Comparison of ENCODE assay signal across 11 cellular contexts in the genomic region with DNA sequence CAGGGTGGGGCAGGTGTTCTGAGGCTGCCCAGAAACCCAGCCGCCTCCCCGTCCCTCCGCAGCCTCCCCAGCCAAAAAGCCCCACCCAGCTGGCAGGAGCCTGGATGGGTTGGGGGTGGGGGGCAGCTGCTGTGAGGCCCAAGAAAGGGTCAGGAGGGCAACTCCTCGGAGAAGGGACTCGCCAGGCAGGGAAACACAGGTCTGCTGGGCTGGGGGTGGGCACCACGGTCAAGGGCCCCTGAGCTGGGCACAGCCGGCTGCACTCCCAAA. TPM values are rescaled to one million over a fixed set of nuclear protein-coding genes. Genes with fewer than 3 reads are reported as not detected.
DNase-seq lines count a peak whose midpoint lies in the region; ATAC-seq, FAIRE-seq and TF ChIP-seq lines count a peak whose summit lies in the region.
"Had no signal": no experiment of that assay in that cellular context is flagged by ENCODE, and none has a peak within 500 bp of the region (broad histone marks: within the 10 kb centered on the region; RNA-seq: fewer than 3 reads in every experiment).

No MANE protein-coding gene starts in this region.

- H3K36me3 ChIP-seq in left ventricle myocardium inferior: no peaks in the 10 kb centered on the region

- no peak for TF ChIP-seq EP300 in A549 (IDR thresholded peaks at IDR 0.05)

- POLR2A ChIA-PET in A549 (lab: Yijun Ruan, JAX) (no interaction called here), WTC11 (lab: Charles Lee) (no interaction called here)

- peaks cover 6% of the 10 kb centered on the region for H3K4me1 Mint-ChIP-seq in WTC11
- H3K4me1 Mint-ChIP-seq in activated T-cell treated with anti-CD3 and anti-CD28 coated beads, Interleukin-2, amount 50 U/mL, for 24 hours (ENCODE audit: low read depth): no peaks in the 10 kb centered on the region

- H3K4me1 ChIP-seq in A549: peaks cover 52% of the 10 kb centered on the region
- peaks cover 43% of the 10 kb centered on the region for H3K4me1 ChIP-seq in left ventricle myocardium inferior

- peaks cover 38% of the 10 kb centered on the region for H3K27me3 ChIP-seq in left ventricle myocardium inferior (ENCODE audit: low read depth)

- H3K9me3 ChIP-seq in A549: no peaks in the 10 kb centered on the region
- H3K9me3 ChIP-seq in left ventricle myocardium inferior (replicated peaks): no peaks in the 10 kb centered on the region

- no peak for TF ChIP-seq POLR2A in A549 (IDR thresholded peaks at IDR 0.05; ENCODE audit: low read length)

- CTCF ChIA-PET in A549 (lab: Yijun Ruan, JAX): interaction anchor here (1.0 to 8.7 kb wide), 4 partner anchors 9 to 71 kb away, joined by 3 to 86 read pairs (median 24); no protein-coding TSS in a partner anchor
- CTCF ChIA-PET in WTC11 (lab: Charles Lee): interaction anchor here (1.0 to 4.3 kb wide), 8 partner anchors 9 to 198 kb away, joined by 3 to 39 read pairs (median 6); partner anchors contain the start of gene ZBTB42

- no peaks in the 10 kb centered on the region for H3K36me3 Mint-ChIP-seq in WTC11
- no peaks in the 10 kb centered on the region for H3K36me3 Mint-ChIP-seq in activated T-cell treated with anti-CD3 and anti-CD28 coated beads, Interleukin-2, amount 50 U/mL, for 24 hours (ENCODE audit: low read depth)

- TF ChIP-seq CTCF in A549 (IDR thresholded peaks at IDR 0.05): no peak
- TF ChIP-seq CTCF in WTC11 (IDR thresholded peaks at IDR 0.05): no peak
- no peak for TF ChIP-seq CTCF in left ventricle myocardium inferior (IDR thresholded peaks at IDR 0.05; ENCODE audit: borderline replicate concordance)

- H3K4me3 Mint-ChIP-seq in WTC11: peak overlapping the region; percentile 53; the same call in 1 of the 2 replicates
- H3K4me3 Mint-ChIP-seq in activated T-cell treated with anti-CD3 and anti-CD28 coated beads, Interleukin-2, amount 50 U/mL, for 24 hours: no peak overlapping the region

- peak overlapping the region; percentile 97 for H3K4me2 ChIP-seq in A549

- H3K27ac ChIP-seq in A549: peak overlapping the region; percentile 97 to 99
- peak overlapping the region; percentile 83 for H3K27ac ChIP-seq in left ventricle myocardium inferior (replicated peaks)

- peaks cover 2% of the 10 kb centered on the region; the same call in 1 of the 2 replicates for H3K27me3 Mint-ChIP-seq in WTC11 (ENCODE audit: low read depth)
- peaks cover 31% of the 10 kb centered on the region for H3K27me3 Mint-ChIP-seq in activated T-cell treated with anti-CD3 and anti-CD28 coated beads, Interleukin-2, amount 50 U/mL, for 24 hours

- no peak overlapping the region for H3K27ac Mint-ChIP-seq in WTC11
- no peak overlapping the region for H3K27ac Mint-ChIP-seq in activated T-cell treated with anti-CD3 and anti-CD28 coated beads, Interleukin-2, amount 50 U/mL, for 24 hours

- no peaks in the 10 kb centered on the region for H3K9me3 Mint-ChIP-seq in WTC11
- no peaks in the 10 kb centered on the region for H3K9me3 Mint-ChIP-seq in activated T-cell treated with anti-CD3 and anti-CD28 coated beads, Interleukin-2, amount 50 U/mL, for 24 hours

- DNase-seq in A549 (ENCODE audit: low read depth in 1 of 2, low spot score in 1 of 2) (no peak), WTC11 (ENCODE audit: low spot score) (no peak), left ventricle myocardium inferior (no peak), posterior vena cava (ENCODE audit: low spot score) (peak; percentile 80), SW 1271 (lab: John Stamatoyannopoulos, UW) (no peak)
- no peak for DNase-seq in activated T-cell treated with anti-CD3 and anti-CD28 coated beads, Interleukin-2, amount 50 U/mL, for 24 hours
- DNase-seq: effector CD4-positive, alpha-beta T cell; NCI-H2081 treated with DMSO at 0.1 percent for 48 hours had no signal

- no peak for TF ChIP-seq RAD21 in A549 (conservative IDR thresholded peaks at IDR 0.05 in 1 of 2, IDR thresholded peaks at IDR 0.05 in 1 of 2)

- ATAC-seq in A549: no peak
- ATAC-seq in WTC11: no peak
- ATAC-seq in HG03045 (IDR thresholded peaks at IDR 0.05; ENCODE audit: unreplicated experiment): no peak
- ATAC-seq in HG02840 (IDR thresholded peaks at IDR 0.05; ENCODE audit: low FRiP score, unreplicated experiment): no peak

- intact Hi-C loops in left ventricle myocardium inferior (cut with micrococcal nuclease) (no loop called here), posterior vena cava (cut with DNase I) (loop anchor here (1.0 to 5.0 kb wide), 3 partner anchors 19 to 70 kb away; no protein-coding TSS in a partner anchor)

- FAIRE-seq in A549 (lab: Jason Lieb, UNC): no peak

- 65% methylated on average over 5 of the region's 7 CpGs for WGBS in A549 (ENCODE audit: missing lambda C conversion rate)

- H3K4me3 ChIP-seq in A549 (no peak overlapping the region), left ventricle myocardium inferior (peak overlapping the region; percentile 60)

TF ChIP-seq in A549, 52 proteins besides CTCF, POLR2A, EP300 and RAD21 (continues in another document):
- TF ChIP-seq FOXS1 (CRISPR knock-in tag; IDR thresholded peaks at IDR 0.05): no peak
- TF ChIP-seq, protein P1, sequence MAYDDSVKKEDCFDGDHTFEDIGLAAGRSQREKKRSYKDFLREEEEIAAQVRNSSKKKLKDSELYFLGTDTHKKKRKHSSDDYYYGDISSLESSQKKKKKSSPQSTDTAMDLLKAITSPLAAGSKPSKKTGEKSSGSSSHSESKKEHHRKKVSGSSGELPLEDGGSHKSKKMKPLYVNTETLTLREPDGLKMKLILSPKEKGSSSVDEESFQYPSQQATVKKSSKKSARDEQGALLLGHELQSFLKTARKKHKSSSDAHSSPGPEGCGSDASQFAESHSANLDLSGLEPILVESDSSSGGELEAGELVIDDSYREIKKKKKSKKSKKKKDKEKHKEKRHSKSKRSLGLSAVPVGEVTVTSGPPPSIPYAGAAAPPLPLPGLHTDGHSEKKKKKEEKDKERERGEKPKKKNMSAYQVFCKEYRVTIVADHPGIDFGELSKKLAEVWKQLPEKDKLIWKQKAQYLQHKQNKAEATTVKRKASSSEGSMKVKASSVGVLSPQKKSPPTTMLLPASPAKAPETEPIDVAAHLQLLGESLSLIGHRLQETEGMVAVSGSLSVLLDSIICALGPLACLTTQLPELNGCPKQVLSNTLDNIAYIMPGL (CRISPR knock-in tag; IDR thresholded peaks at IDR 0.05; ENCODE audit: borderline replicate concordance): no peak
- TF ChIP-seq RARB (CRISPR knock-in tag; IDR thresholded peaks at IDR 0.05): no peak

TF ChIP-seq in WTC11, 78 proteins besides CTCF, POLR2A, EP300 and RAD21 (continues in another document):
- TF ChIP-seq GABPB1 (CRISPR knock-in tag; IDR thresholded peaks at IDR 0.05) (no peak), FOXK1 (CRISPR knock-in tag; IDR thresholded peaks at IDR 0.05) (no peak), NR3C1 (CRISPR knock-in tag; conservative IDR thresholded peaks at IDR 0.05; ENCODE audit: low read depth) (no peak), GTF2I (CRISPR knock-in tag; conservative IDR thresholded peaks at IDR 0.05) (no peak), NFE2L1 (CRISPR knock-in tag; IDR thresholded peaks at IDR 0.05) (no peak), TCF7 (CRISPR knock-in tag; IDR thresholded peaks at IDR 0.05; ENCODE audit: low read depth) (no peak), ATF3 (CRISPR knock-in tag; conservative IDR thresholded peaks at IDR 0.05) (no peak), MXD4 (CRISPR knock-in tag; IDR thresholded peaks at IDR 0.05; ENCODE audit: borderline replicate concordance) (no peak)

RNA-seq across cellular contexts. Expression of gene AHNAK2, which starts 11.1 kb away (rescaled TPM):
- polyA plus RNA-seq in A549 (2011; rRNA removed) (43.7 and 56.7 TPM in 2 replicates), A549 (2017; fragmentation: RNase III; extraction: RNeasy Plus Mini Kit Qiagen cat#74134 plus additional on column Dnase treatment) (34.4 to 46.5 TPM (median 43.3 TPM) in 3 replicates)
- 9.8 and 11.7 TPM in 2 replicates for polyA plus RNA-seq in A549 (2012; cell fraction: cytosol; rRNA removed)
- polyA plus RNA-seq in A549 (2012; cell fraction: nucleus; rRNA removed): 65.0 and 74.3 TPM in 2 replicates
- 212 and 231 TPM in 2 replicates for polyA minus RNA-seq in A549 (2011; rRNA and poly(A)+ RNA removed)
- total RNA-seq in WTC11 (2021) (3.3 to 3.5 TPM (median 3.4 TPM) in 3 replicates), left ventricle myocardium inferior (2.5 TPM), posterior vena cava (100 to 1,000 TPM; 242 to 274 TPM)

RNA-seq across cellular contexts. Expression of gene CLBA1, which starts 18.5 kb away (rescaled TPM):
- polyA plus RNA-seq in A549 (2011; rRNA removed): 11.3 and 11.5 TPM in 2 replicates
- 7.7 and 8.6 TPM in 2 replicates for polyA plus RNA-seq in A549 (2012; cell fraction: cytosol; rRNA removed)
- 14.0 and 16.7 TPM in 2 replicates for polyA plus RNA-seq in A549 (2012; cell fraction: nucleus; rRNA removed)
- 10.7 to 12.5 TPM (median 12.0 TPM) in 3 replicates for polyA plus RNA-seq in A549 (2017; fragmentation: RNase III; extraction: RNeasy Plus Mini Kit Qiagen cat#74134 plus additional on column Dnase treatment)
- polyA minus RNA-seq in A549 (2011; rRNA and poly(A)+ RNA removed): 8.6 and 9.5 TPM in 2 replicates
- 2.6 to 3.8 TPM (median 2.8 TPM) in 3 replicates for total RNA-seq in WTC11 (2021)
- total RNA-seq in left ventricle myocardium inferior: 2.4 TPM
- total RNA-seq in posterior vena cava: 1 to 10 TPM; 4.7 to 5.6 TPM

RNA-seq across cellular contexts. Expression of gene PLD4, which starts 42.4 kb away (rescaled TPM):
- 0.01 TPM in 2 replicates for polyA plus RNA-seq in A549 (2011; rRNA removed)
- polyA plus RNA-seq in A549 (2012; cell fraction: cytosol; rRNA removed): 0.03 TPM in 1 of 2 replicates, not detected in the other
- 0.06 and 0.11 TPM in 2 replicates for polyA plus RNA-seq in A549 (2012; cell fraction: nucleus; rRNA removed)
- polyA plus RNA-seq in A549 (2017; fragmentation: RNase III; extraction: RNeasy Plus Mini Kit Qiagen cat#74134 plus additional on column Dnase treatment): 0.01 TPM in 2 of 3 replicates, not detected in the other
- 0.17 TPM in 1 of 2 replicates, not detected in the other for polyA minus RNA-seq in A549 (2011; rRNA and poly(A)+ RNA removed)
- total RNA-seq in WTC11 (2021): 0.07 to 0.21 TPM (median 0.11 TPM) in 3 replicates
- 0.44 TPM for total RNA-seq in left ventricle myocardium inferior
- under 1 TPM in 1 of 2 donors, not detected in 1; 0.24 TPM for total RNA-seq in posterior vena cava
- total RNA-seq: A172 had no signal

RNA-seq across cellular contexts. Expression of gene CDCA4, which starts 53.8 kb away (rescaled TPM):
- polyA plus RNA-seq in A549 (2011; rRNA removed): 19.5 and 24.2 TPM in 2 replicates
- 42.8 and 52.7 TPM in 2 replicates for polyA plus RNA-seq in A549 (2012; cell fraction: cytosol; rRNA removed)
- 44.8 and 46.3 TPM in 2 replicates for polyA plus RNA-seq in A549 (2012; cell fraction: nucleus; rRNA removed)
- 25.9 to 28.0 TPM (median 26.9 TPM) in 3 replicates for polyA plus RNA-seq in A549 (2017; fragmentation: RNase III; extraction: RNeasy Plus Mini Kit Qiagen cat#74134 plus additional on column Dnase treatment)
- polyA minus RNA-seq in A549 (2011; rRNA and poly(A)+ RNA removed): 16.6 and 20.0 TPM in 2 replicates
- total RNA-seq in WTC11 (2021): 55.9 to 63.3 TPM (median 58.3 TPM) in 3 replicates
- total RNA-seq in left ventricle myocardium inferior: 2.0 TPM
- 1 to 10 TPM; 4.3 to 4.8 TPM for total RNA-seq in posterior vena cava

Comparison
In these comparisons a context has a peak if more than half of its experiments do, and no peak if none do; other contexts are left out.
1. RNA of gene AHNAK2, which starts 11.1 kb away (total RNA-seq): 242 to 274 TPM in posterior vena cava; 3.3 to 3.5 TPM in WTC11 and 2.5 TPM in left ventricle myocardium inferior (single experiment); every median in the first group is over 10 times any median in the second.